In the genomic region with DNA sequence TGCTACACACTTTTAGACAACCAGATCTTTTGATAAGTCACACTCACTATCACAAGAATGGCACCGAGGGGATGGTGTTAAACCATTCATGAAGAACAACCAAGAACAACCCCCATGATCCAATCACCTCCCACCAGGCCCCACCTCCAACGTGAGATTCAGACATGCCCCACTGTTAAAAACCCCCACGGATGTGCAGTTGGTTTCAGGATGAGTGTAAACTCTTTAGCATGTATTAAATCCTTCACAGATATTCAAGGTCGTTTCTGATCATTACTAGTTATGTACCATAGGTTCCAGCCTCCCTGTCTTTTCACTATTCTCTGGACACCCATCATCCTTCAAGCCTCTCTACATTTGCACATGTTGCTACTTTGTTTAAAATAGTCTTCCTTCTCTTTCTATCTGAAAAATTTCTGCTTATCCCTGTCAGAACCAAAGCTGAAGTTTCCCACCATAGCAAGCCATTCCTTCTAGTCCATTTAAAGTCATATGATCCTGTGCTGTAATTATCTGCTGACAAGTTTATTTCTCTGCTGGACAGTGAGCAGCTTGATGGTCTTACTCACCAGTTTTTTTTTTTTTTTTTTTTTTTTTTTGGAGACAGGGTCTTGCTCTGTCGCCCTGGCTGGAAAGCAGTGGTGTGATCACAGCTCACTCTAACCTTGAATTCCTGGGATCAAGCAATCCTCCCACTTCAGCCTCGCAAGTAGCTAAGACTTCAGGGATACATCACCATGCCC, we compare ENCODE assay signal across 2 cellular contexts.
A peak's percentile ranks its signal among the peaks of the same experiment; 100 is the strongest.
TF ChIP-seq lines count a peak whose summit lies in the region.

No MANE protein-coding gene starts in this region.

TF ChIP-seq in HEK293, 187 proteins besides CTCF, POLR2A, EP300 and RAD21:
- TF ChIP-seq ZNF37A (tag by site-specific recombination; IDR thresholded peaks at IDR 0.05) (no peak), ZNF138 (tag by site-specific recombination; IDR thresholded peaks at IDR 0.05; ENCODE audit: borderline replicate concordance) (no peak), ZFP37 (tag by site-specific recombination; IDR thresholded peaks at IDR 0.05) (no peak)
- TF ChIP-seq, protein P1, sequence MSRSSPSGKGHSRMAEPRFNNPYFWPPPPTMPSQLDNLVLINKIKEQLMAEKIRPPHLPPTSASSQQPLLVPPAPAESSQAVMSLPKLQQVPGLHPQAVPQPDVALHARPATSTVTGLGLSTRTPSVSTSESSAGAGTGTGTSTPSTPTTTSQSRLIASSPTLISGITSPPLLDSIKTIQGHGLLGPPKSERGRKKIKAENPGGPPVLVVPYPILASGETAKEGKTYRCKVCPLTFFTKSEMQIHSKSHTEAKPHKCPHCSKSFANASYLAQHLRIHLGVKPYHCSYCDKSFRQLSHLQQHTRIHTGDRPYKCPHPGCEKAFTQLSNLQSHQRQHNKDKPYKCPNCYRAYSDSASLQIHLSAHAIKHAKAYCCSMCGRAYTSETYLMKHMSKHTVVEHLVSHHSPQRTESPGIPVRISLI (tag by site-specific recombination; IDR thresholded peaks at IDR 0.05) = peak; percentile 63; the same call in 1 of the 2 replicates

TF ChIP-seq in GM12878, 131 proteins besides CTCF, POLR2A, EP300 and RAD21:
- TF ChIP-seq SMAD5 (IDR thresholded peaks at IDR 0.05; ENCODE audit: low read depth) (no peak), JUNB (IDR thresholded peaks at IDR 0.05) (0 out of 2 replicates have a peak, but pooled peaks have one; percentile 21), ZNF622 (IDR thresholded peaks at IDR 0.05) (no peak)
